3 cellular contexts compared by ENCODE assay signal in genomic region chr16:16262954-16263555, GRCh38. TPM values are rescaled to one million over a fixed set of nuclear protein-coding genes. Genes with fewer than 3 reads are reported as not detected.
"Had no signal": no experiment of that assay in that cellular context is flagged by ENCODE, and none has a peak within 500 bp of the region (broad histone marks: within the 10 kb centered on the region; RNA-seq: fewer than 3 reads in every experiment).

No MANE protein-coding gene starts in this region.

RNA-seq across cellular contexts. Expression of gene ABCC6, which starts 39.8 kb away (rescaled TPM):
- total RNA-seq: GM23248, HT1080 had no signal
- polyA plus RNA-seq: IgD-negative memory B cell had no signal
